ENCODE assay signal across 22 cellular contexts in genomic region chr5:77984587-77984986, GRCh38.
DNase-seq lines count a peak whose midpoint lies in the region; ATAC-seq and TF ChIP-seq lines count a peak whose summit lies in the region.
"Had no signal": no experiment of that assay in that cellular context is flagged by ENCODE, and none has a peak within 500 bp of the region (broad histone marks: within the 10 kb centered on the region; RNA-seq: fewer than 3 reads in every experiment).

No MANE protein-coding gene starts in this region.

- no peak for TF ChIP-seq EP300 in tibial nerve (IDR thresholded peaks at IDR 0.05)

- H3K27ac ChIP-seq in testis = no peak overlapping the region
- H3K27ac ChIP-seq in body of pancreas = no peak overlapping the region
- no peak overlapping the region for H3K27ac ChIP-seq in tibial nerve
- H3K27ac ChIP-seq: esophagus squamous epithelium, gastroesophageal sphincter, left lung, WERI-Rb-1 had no signal

- H3K4me3 ChIP-seq in testis = no peak overlapping the region
- no peak overlapping the region for H3K4me3 ChIP-seq in body of pancreas
- no peak overlapping the region for H3K4me3 ChIP-seq in tibial nerve
- H3K4me3 ChIP-seq: esophagus squamous epithelium, gastroesophageal sphincter, left lung had no signal

- CTCF ChIA-PET in WTC11 (lab: Charles Lee) = interaction anchor here (0.6 to 2.7 kb wide), 6 partner anchors 12 to 459 kb away, joined by 3 to 6 read pairs (median 3); no protein-coding TSS in a partner anchor

- no peak overlapping the region for H3K4me3 Mint-ChIP-seq in WTC11
- H3K4me3 Mint-ChIP-seq: CD4-positive, alpha-beta T cell; mesothelial cell of epicardium; natural killer cell; T-helper 2 cell treated with Interferon-gamma antibody and Interleukin-4, amounts not matched to agents 5 μg/mL and 100 μg/mL, for 36 hours had no signal

- no peaks in the 10 kb centered on the region for H3K36me3 Mint-ChIP-seq in WTC11
- H3K36me3 Mint-ChIP-seq: natural killer cell had no signal

- TF ChIP-seq CTCF in WTC11 (IDR thresholded peaks at IDR 0.05) (no peak), testis (IDR thresholded peaks at IDR 0.05) (no peak), body of pancreas (IDR thresholded peaks at IDR 0.05) (no peak), tibial nerve (IDR thresholded peaks at IDR 0.05) (no peak)

- ATAC-seq in WTC11 = peak; percentile 53
- no peak for ATAC-seq in body of pancreas
- ATAC-seq in HG02870 (IDR thresholded peaks at IDR 0.05; ENCODE audit: unreplicated experiment) = no peak
- ATAC-seq: gastroesophageal sphincter, left lung, natural killer cell had no signal

- peaks cover 44% of the 10 kb centered on the region for H3K4me1 Mint-ChIP-seq in WTC11
- H3K4me1 Mint-ChIP-seq: natural killer cell had no signal

- POLR2A ChIA-PET in WTC11 (lab: Charles Lee) = no interaction called here

- DNase-seq in NCI-H1436 (lab: John Stamatoyannopoulos, UW) (peak; percentile 56), WTC11 (ENCODE audit: low spot score) (no peak), left kidney (ENCODE audit: low read depth, low spot score) (peak; percentile 94), testis (peak; percentile 25), body of pancreas (no peak), tibial nerve (ENCODE audit: low spot score in 2 of 2) (no peak)
- DNase-seq: activated CD4-positive, alpha-beta T cell treated with anti-CD3 and anti-CD28 coated beads, Interleukin-2, amount 50 U/mL, for 4 hours; CD4-positive, alpha-beta T cell; DMS 273 treated with DMSO at 0.1 percent for 48 hours; effector memory CD4-positive, alpha-beta T cell; esophagus squamous epithelium; Kasumi-1; left lung; natural killer cell; NCI-H2081 treated with DMSO at 0.1 percent for 48 hours; NCI-H526 treated with DMSO at 0.1 percent for 48 hours; posterior cingulate gyrus; WERI-Rb-1 had no signal

- H3K4me1 ChIP-seq in testis (peaks cover 5% of the 10 kb centered on the region), body of pancreas (no peaks in the 10 kb centered on the region), tibial nerve (peaks cover 0 to 5% (median 0%) of the 10 kb centered on the region in 4 donors)
- H3K4me1 ChIP-seq: esophagus squamous epithelium, gastroesophageal sphincter, left lung had no signal

- TF ChIP-seq POLR2A in testis (IDR thresholded peaks at IDR 0.05) (no peak), body of pancreas (IDR thresholded peaks at IDR 0.05) (no peak), tibial nerve (IDR thresholded peaks at IDR 0.05) (no peak)

- intact Hi-C loops in testis (cut with DNase I; ENCODE audit: low total_unique reads) = no loop called here
- intact Hi-C loops in body of pancreas (cut with DNase I) = no loop called here

- WGBS in testis, 2 donors = 29 to 37% methylated on average over 11 of the region's 11 CpGs
- WGBS in body of pancreas, 2 donors = 45 to 59% methylated on average over 11 of the region's 11 CpGs
- WGBS in tibial nerve, 2 donors = 43 to 54% methylated on average over 11 of the region's 11 CpGs

- no peaks in the 10 kb centered on the region for H3K9me3 ChIP-seq in testis
- no peaks in the 10 kb centered on the region for H3K9me3 ChIP-seq in body of pancreas
- H3K9me3 ChIP-seq in tibial nerve = no peaks in the 10 kb centered on the region
- H3K9me3 ChIP-seq: esophagus squamous epithelium, gastroesophageal sphincter, left lung had no signal

- no peaks in the 10 kb centered on the region for H3K27me3 ChIP-seq in testis
- no peaks in the 10 kb centered on the region for H3K27me3 ChIP-seq in body of pancreas
- peaks cover 0 to 3% of the 10 kb centered on the region in 2 donors for H3K27me3 ChIP-seq in tibial nerve
- H3K27me3 ChIP-seq: gastroesophageal sphincter had no signal

- H3K36me3 ChIP-seq in testis (ENCODE audit: low read depth, missing control alignments) (no peaks in the 10 kb centered on the region), body of pancreas (replicated peaks in 1 of 2; ENCODE audit: insufficient read depth in 1 of 2, low read depth in 2 of 2) (no peaks in the 10 kb centered on the region), tibial nerve (peaks cover 0 to 4% (median 0%) of the 10 kb centered on the region in 3 donors)
- H3K36me3 ChIP-seq: esophagus squamous epithelium, WERI-Rb-1 had no signal

- peaks cover 36% of the 10 kb centered on the region for H3K27me3 Mint-ChIP-seq in WTC11 (ENCODE audit: low read depth)

- no peaks in the 10 kb centered on the region for H3K9me3 Mint-ChIP-seq in WTC11
- H3K9me3 Mint-ChIP-seq: CD4-positive, alpha-beta T cell; natural killer cell; T-helper 2 cell treated with Interferon-gamma antibody and Interleukin-4, amounts not matched to agents 5 μg/mL and 100 μg/mL, for 36 hours had no signal

- no peak overlapping the region for H3K27ac Mint-ChIP-seq in WTC11
- H3K27ac Mint-ChIP-seq: CD4-positive, alpha-beta T cell; mesothelial cell of epicardium; natural killer cell; T-helper 2 cell treated with Interferon-gamma antibody and Interleukin-4, amounts not matched to agents 5 μg/mL and 100 μg/mL, for 36 hours had no signal

TF ChIP-seq in WTC11, 78 proteins besides CTCF, POLR2A, EP300 and RAD21:
- no peak for TF ChIP-seq EMX1 (CRISPR knock-in tag; IDR thresholded peaks at IDR 0.05)
- TF ChIP-seq FOXK1 (CRISPR knock-in tag; IDR thresholded peaks at IDR 0.05) = no peak
- TF ChIP-seq ZNF396 (CRISPR knock-in tag; IDR thresholded peaks at IDR 0.05; ENCODE audit: borderline replicate concordance) = no peak
- TF ChIP-seq ESRRA (CRISPR knock-in tag; IDR thresholded peaks at IDR 0.05; ENCODE audit: borderline replicate concordance) = no peak
- TF ChIP-seq ZBTB43 (CRISPR knock-in tag; IDR thresholded peaks at IDR 0.05) = no peak
- no peak for TF ChIP-seq ZNF416 (CRISPR knock-in tag; IDR thresholded peaks at IDR 0.05)
- no peak for TF ChIP-seq ZNF423 (CRISPR knock-in tag; IDR thresholded peaks at IDR 0.05)
- no peak for TF ChIP-seq NR1H2 (CRISPR knock-in tag; IDR thresholded peaks at IDR 0.05)
- TF ChIP-seq NFYB (CRISPR knock-in tag; conservative IDR thresholded peaks at IDR 0.05; ENCODE audit: low read depth) = no peak
- TF ChIP-seq SP1 (CRISPR knock-in tag; conservative IDR thresholded peaks at IDR 0.05) = no peak
- TF ChIP-seq MXD4 (CRISPR knock-in tag; IDR thresholded peaks at IDR 0.05; ENCODE audit: borderline replicate concordance) = no peak
- TF ChIP-seq E2F1 (CRISPR knock-in tag; IDR thresholded peaks at IDR 0.05) = no peak
- no peak for TF ChIP-seq JUN (CRISPR knock-in tag; IDR thresholded peaks at IDR 0.05)
- TF ChIP-seq TCF7 (CRISPR knock-in tag; IDR thresholded peaks at IDR 0.05; ENCODE audit: low read depth) = no peak
- no peak for TF ChIP-seq IRF2 (CRISPR knock-in tag; IDR thresholded peaks at IDR 0.05; ENCODE audit: borderline replicate concordance, low read depth)
- no peak for TF ChIP-seq FOXP1 (CRISPR knock-in tag; IDR thresholded peaks at IDR 0.05; ENCODE audit: borderline replicate concordance)

Comparison
In these comparisons a context has a peak if more than half of its experiments do, and no peak if none do; other contexts are left out.
1. DNase-seq: peak in NCI-H1436 (single experiment), left kidney (single experiment) and testis (single experiment); none in WTC11 (single experiment), body of pancreas (0 of 4) and tibial nerve (0 of 2).